ENCODE assay signal across 8 cellular contexts in genomic region chr2:218186355-218186766, GRCh38. TPM values are rescaled to one million over a fixed set of nuclear protein-coding genes. Genes with fewer than 3 reads are reported as not detected.
DNase-seq lines count a peak whose midpoint lies in the region; ATAC-seq and TF ChIP-seq lines count a peak whose summit lies in the region.

No MANE protein-coding gene starts in this region.

- H3K36me3 ChIP-seq in lower lobe of right lung = no peaks in the 10 kb centered on the region

- DNase-seq in DMS 273 treated with DMSO at 0.1 percent for 48 hours (lab: John Stamatoyannopoulos, UW) = peak; percentile 47
- DNase-seq in NCI-H460 (ENCODE audit: extremely low read depth, low read depth) = peak; percentile 65
- peak; percentile 64 to 75 for DNase-seq in activated CD4-positive, alpha-beta T cell treated with anti-CD3 and anti-CD28 coated beads for 4 hours
- DNase-seq in dedifferentiated amniotic fluid mesenchymal stem cell (ENCODE audit: extremely low spot score) = peak; percentile 67
- DNase-seq in lower lobe of right lung = peak; percentile 77
- DNase-seq in stimulated activated CD4-positive, alpha-beta T cell treated with anti-CD3 and anti-CD28 coated beads, Interleukin-4, amount 100 ng/mL, for 48 hours (ENCODE audit: low read depth in 2 of 2) = peak; percentile 49 to 53

- H3K27me3 ChIP-seq in lower lobe of right lung (ENCODE audit: low read depth) = no peaks in the 10 kb centered on the region

- no peaks in the 10 kb centered on the region for H3K9me3 ChIP-seq in lower lobe of right lung

- peak; percentile 62 for ATAC-seq in HG02852 (IDR thresholded peaks at IDR 0.05; ENCODE audit: unreplicated experiment)
- peak; percentile 94 to 96 for ATAC-seq in lower lobe of right lung
- ATAC-seq in HG03457 (IDR thresholded peaks at IDR 0.05; ENCODE audit: unreplicated experiment) = no peak

- peak; percentile 86 for TF ChIP-seq CTCF in lower lobe of right lung (IDR thresholded peaks at IDR 0.05)

- no peak overlapping the region for H3K4me3 ChIP-seq in lower lobe of right lung

- H3K4me1 ChIP-seq in lower lobe of right lung = peaks cover 10% of the 10 kb centered on the region

- H3K27ac ChIP-seq in lower lobe of right lung = no peak overlapping the region

- intact Hi-C loops in lower lobe of right lung (cut with DNase I) = no loop called here

RNA-seq across cellular contexts. Expression of gene CXCR1, which starts 19.6 kb away (rescaled TPM):
- total RNA-seq in NCI-H460 (2014; rRNA removed; shearing (Covaris generic)) = not detected in 2 replicates
- polyA plus RNA-seq in NCI-H460 (2014; cell fraction: nucleus; rRNA removed) = not detected in 2 replicates
- total RNA-seq in lower lobe of right lung = 10.4 TPM

RNA-seq across cellular contexts. Expression of gene ARPC2, which starts 30.6 kb away (rescaled TPM):
- 231 and 247 TPM in 2 replicates for total RNA-seq in NCI-H460 (2014; rRNA removed; shearing (Covaris generic))
- polyA plus RNA-seq in NCI-H460 (2014; cell fraction: nucleus; rRNA removed) = 218 and 227 TPM in 2 replicates
- total RNA-seq in lower lobe of right lung = 382 TPM

Comparison
In these comparisons a context has a peak if more than half of its experiments do, and no peak if none do; other contexts are left out.
1. RNA of gene CXCR1, which starts 19.6 kb away (total RNA-seq): 10.4 TPM in lower lobe of right lung (single experiment); not detected in NCI-H460; every median in the first group is over 10 times any median in the second.
2. Peak in every context shown above with its lines, with median percentiles within 50 percentile points of each other: DNase-seq.